ENCODE assay signal across 8 cellular contexts in the genomic region with DNA sequence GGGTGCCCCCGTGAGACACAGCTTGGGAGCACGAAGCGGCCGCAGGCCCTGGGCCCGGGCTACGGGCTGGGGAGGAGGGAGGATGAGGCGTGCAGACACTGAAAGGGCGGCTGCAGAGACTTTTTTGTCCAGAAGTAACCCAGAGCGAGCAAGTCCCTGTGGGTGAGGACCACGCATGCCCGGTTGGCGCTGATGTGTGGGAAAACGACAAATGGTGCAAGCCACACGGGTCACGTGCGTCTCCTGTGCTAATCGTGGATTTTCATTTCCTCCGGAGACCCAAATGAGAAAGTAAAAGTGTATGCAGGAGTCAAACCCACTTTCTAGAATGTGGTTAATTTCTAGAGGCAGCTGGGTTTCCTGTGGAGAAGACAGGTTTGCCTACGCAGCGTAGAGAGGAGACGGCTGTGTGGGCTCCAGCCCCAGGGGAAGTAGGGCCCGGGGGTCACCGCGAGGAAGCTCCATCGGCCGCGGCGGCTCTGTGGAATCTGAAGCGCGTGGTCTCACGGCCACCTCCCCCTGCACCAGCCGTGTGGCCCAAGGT. TPM values are rescaled to one million over a fixed set of nuclear protein-coding genes. Genes with fewer than 3 reads are reported as not detected.
DNase-seq lines count a peak whose midpoint lies in the region; ATAC-seq and TF ChIP-seq lines count a peak whose summit lies in the region.

No MANE protein-coding gene starts in this region.

- no peaks in the 10 kb centered on the region for H3K27me3 Mint-ChIP-seq in activated naive CD4-positive, alpha-beta T cell treated with anti-CD3 and anti-CD28 coated beads for 36 hours (ENCODE audit: low read depth)

- no peaks in the 10 kb centered on the region for H3K36me3 ChIP-seq in brain microvascular endothelial cell (replicated peaks)

- peak overlapping the region; percentile 78 for H3K27ac Mint-ChIP-seq in activated naive CD4-positive, alpha-beta T cell treated with anti-CD3 and anti-CD28 coated beads for 36 hours

- intact Hi-C loops in activated naive CD4-positive, alpha-beta T cell treated with anti-CD3 and anti-CD28 coated beads for 36 hours (cut with micrococcal nuclease), result loop anchor here (1.0 kb wide), 2 partner anchors 18 to 34 kb away; a partner anchor contains a TSS

- no peaks in the 10 kb centered on the region for H3K27me3 ChIP-seq in brain microvascular endothelial cell (replicated peaks)

- no peak overlapping the region for H3K4me3 ChIP-seq in brain microvascular endothelial cell (ENCODE audit: low read depth, low read length)

- no peak overlapping the region for H3K27ac ChIP-seq in brain microvascular endothelial cell

- H3K36me3 Mint-ChIP-seq in activated naive CD4-positive, alpha-beta T cell treated with anti-CD3 and anti-CD28 coated beads for 36 hours (ENCODE audit: low read depth), result peaks cover 6% of the 10 kb centered on the region

- H3K4me3 Mint-ChIP-seq in activated naive CD4-positive, alpha-beta T cell treated with anti-CD3 and anti-CD28 coated beads for 36 hours, result peak overlapping the region; percentile 70

- peaks cover 22% of the 10 kb centered on the region for H3K9me3 Mint-ChIP-seq in activated naive CD4-positive, alpha-beta T cell treated with anti-CD3 and anti-CD28 coated beads for 36 hours

- no peak for TF ChIP-seq CTCF in GM10266 (IDR thresholded peaks at IDR 0.05; ENCODE audit: control insufficient read depth, insufficient read depth, low read depth, missing control alignments)
- TF ChIP-seq CTCF in brain microvascular endothelial cell (IDR thresholded peaks at IDR 0.05; ENCODE audit: low read depth, low read length, missing control alignments), result no peak

- peak; percentile 93 for DNase-seq in GM10266 (ENCODE audit: extremely low spot score)
- peak; percentile 75 to 93 for DNase-seq in NOMO-1 (lab: John Stamatoyannopoulos, UW; ENCODE audit: unreplicated experiment in 2 of 2)
- peak; percentile 91 for DNase-seq in activated naive CD4-positive, alpha-beta T cell treated with anti-CD3 and anti-CD28 coated beads for 36 hours
- DNase-seq in stimulated activated CD4-positive, alpha-beta T cell treated with anti-CD3 and anti-CD28 coated beads, Interleukin-15, amount 100 ng/mL, for 1 hour (ENCODE audit: low read depth in 1 of 2, low spot score in 1 of 2), result peak; percentile 44 to 59
- DNase-seq in NCI-H526 treated with DMSO at 0.1 percent for 48 hours (lab: John Stamatoyannopoulos, UW), result no peak
- DNase-seq in brain microvascular endothelial cell, result no peak
- DNase-seq in GF-D8 (lab: John Stamatoyannopoulos, UW), result no peak

- H3K4me1 Mint-ChIP-seq in activated naive CD4-positive, alpha-beta T cell treated with anti-CD3 and anti-CD28 coated beads for 36 hours (ENCODE audit: low read depth), result peaks cover 11% of the 10 kb centered on the region

- CTCF ChIA-PET in activated naive CD4-positive, alpha-beta T cell treated with anti-CD3 and anti-CD28 coated beads for 36 hours (lab: Charles Lee), result interaction anchor here (0.9 kb wide), 1 partner anchor 20 kb away, joined by 4 read pairs; no protein-coding TSS in a partner anchor

- in situ Hi-C loops in brain microvascular endothelial cell (cut with HindIII; ENCODE audit: low pct_ligation_motif_present, low sequenced_read_pairs), result loop anchor here (25.0 kb wide), 1 partner anchor 160 kb away; no protein-coding TSS in a partner anchor

- peak; percentile 93 for ATAC-seq in GM21737 (IDR thresholded peaks at IDR 0.05; ENCODE audit: unreplicated experiment)

RNA-seq across cellular contexts. Expression of a gene that starts 19.0 kb away (rescaled TPM):
- 1 to 10 TPM; 3.2 to 3.5 TPM for total RNA-seq in activated naive CD4-positive, alpha-beta T cell treated with anti-CD3 and anti-CD28 coated beads for 36 hours

RNA-seq across cellular contexts. Expression of a gene that starts 34.7 kb away (rescaled TPM):
- total RNA-seq in activated naive CD4-positive, alpha-beta T cell treated with anti-CD3 and anti-CD28 coated beads for 36 hours, result 10 to 100 TPM; 15.5 to 16.1 TPM

Comparison
In these comparisons a context has a peak if more than half of its experiments do, and no peak if none do; other contexts are left out.
1. DNase-seq: peak in GM10266 (single experiment), NOMO-1 (2 of 2), activated naive CD4-positive, alpha-beta T cell treated with anti-CD3 and anti-CD28 coated beads for 36 hours (single experiment) and stimulated activated CD4-positive, alpha-beta T cell treated with anti-CD3 and anti-CD28 coated beads, Interleukin-15, amount 100 ng/mL, for 1 hour (2 of 2); none in NCI-H526 treated with DMSO at 0.1 percent for 48 hours (single experiment), brain microvascular endothelial cell (single experiment) and GF-D8 (single experiment).